21 cellular contexts compared by ENCODE assay signal in genomic region chr2:240792658-240793312, GRCh38. TPM values are rescaled to one million over a fixed set of nuclear protein-coding genes. Genes with fewer than 3 reads are reported as not detected.
DNase-seq lines count a peak whose midpoint lies in the region; ATAC-seq and TF ChIP-seq lines count a peak whose summit lies in the region.
"Had no signal": no experiment of that assay in that cellular context is flagged by ENCODE, and none has a peak within 500 bp of the region (broad histone marks: within the 10 kb centered on the region; RNA-seq: fewer than 3 reads in every experiment).

No MANE protein-coding gene starts in this region.

- H3K4me3 ChIP-seq in SJCRH30 (peak overlapping the region; percentile 3; the same call in 1 of the 2 replicates), right lobe of liver (no peak overlapping the region), stomach (no peak overlapping the region)
- H3K4me3 ChIP-seq: esophagus squamous epithelium, GM12878, lung, prostate gland had no signal

- peaks cover 2% of the 10 kb centered on the region for H3K27me3 Mint-ChIP-seq in activated naive CD8-positive, alpha-beta T cell treated with anti-CD3 and anti-CD28 coated beads, Interleukin-2, amount 10 ng/mL, durations not matched to agents 7 days and 5 days
- H3K27me3 Mint-ChIP-seq in activated naive CD8-positive, alpha-beta T cell treated with anti-CD3 and anti-CD28 coated beads for 36 hours, result peaks cover 7% of the 10 kb centered on the region

- no peak for ATAC-seq in activated naive CD8-positive, alpha-beta T cell treated with anti-CD3 and anti-CD28 coated beads, Interleukin-2, amount 10 ng/mL, durations not matched to agents 7 days and 5 days (ENCODE audit: low read depth)
- no peak for ATAC-seq in right lobe of liver
- ATAC-seq: activated T-helper 17 cell treated with anti-CD3 and anti-CD28 coated beads, Interleukin-2, amount 50 U/mL, for 72 hours; GM12878; Panc1 had no signal

- H3K9me3 ChIP-seq in SJCRH30 (replicated peaks) (no peaks in the 10 kb centered on the region), right lobe of liver (no peaks in the 10 kb centered on the region), stomach (no peaks in the 10 kb centered on the region)
- H3K9me3 ChIP-seq: esophagus squamous epithelium, prostate gland had no signal

- peak; percentile 15 for DNase-seq in activated naive CD8-positive, alpha-beta T cell treated with anti-CD3 and anti-CD28 coated beads, Interleukin-2, amount 10 ng/mL, durations not matched to agents 7 days and 5 days
- DNase-seq in activated naive CD8-positive, alpha-beta T cell treated with anti-CD3 and anti-CD28 coated beads for 36 hours, result no peak
- peak; percentile 71 to 79 for DNase-seq in SJCRH30
- DNase-seq in right lobe of liver, result peak in 2 of 3 donors; percentile 18 to 40
- no peak for DNase-seq in dedifferentiated amniotic fluid mesenchymal stem cell (ENCODE audit: extremely low spot score)
- no peak for DNase-seq in stomach
- DNase-seq: activated B cell treated with CpG ODN at 0.5 μM for 24 hours; amniotic stem cell; effector CD4-positive, alpha-beta T cell; esophagus squamous epithelium; H7; NCI-H1417 treated with DMSO at 0.1 percent for 48 hours had no signal

- H3K36me3 ChIP-seq in SJCRH30, result no peaks in the 10 kb centered on the region
- H3K36me3 ChIP-seq in right lobe of liver, result no peaks in the 10 kb centered on the region
- no peaks in the 10 kb centered on the region for H3K36me3 ChIP-seq in stomach
- H3K36me3 ChIP-seq: esophagus squamous epithelium, prostate gland had no signal

- H3K4me3 Mint-ChIP-seq in activated naive CD8-positive, alpha-beta T cell treated with anti-CD3 and anti-CD28 coated beads, Interleukin-2, amount 10 ng/mL, durations not matched to agents 7 days and 5 days, result no peak overlapping the region
- H3K4me3 Mint-ChIP-seq in activated naive CD8-positive, alpha-beta T cell treated with anti-CD3 and anti-CD28 coated beads for 36 hours, result no peak overlapping the region
- H3K4me3 Mint-ChIP-seq: activated B cell treated with CpG ODN at 0.5 μM for 24 hours; activated T-helper 17 cell treated with anti-CD3 and anti-CD28 coated beads, Interleukin-2, amount 50 U/mL, for 72 hours; CD4-positive, alpha-beta T cell; central memory CD8-positive, alpha-beta T cell had no signal

- H3K4me1 ChIP-seq in SJCRH30, result peaks cover 17% of the 10 kb centered on the region; the same call in 1 of the 2 replicates
- peaks cover 0 to 30% (median 11%) of the 10 kb centered on the region in 4 donors for H3K4me1 ChIP-seq in right lobe of liver
- no peaks in the 10 kb centered on the region for H3K4me1 ChIP-seq in stomach
- H3K4me1 ChIP-seq: esophagus squamous epithelium, prostate gland had no signal

- H3K27me3 ChIP-seq in SJCRH30 (no peaks in the 10 kb centered on the region), right lobe of liver (no peaks in the 10 kb centered on the region), stomach (peaks cover 0 to 48% (median 0%) of the 10 kb centered on the region in 3 donors)

- TF ChIP-seq CTCF in right lobe of liver (IDR thresholded peaks at IDR 0.05) (no peak), stomach (IDR thresholded peaks at IDR 0.05) (no peak)

- POLR2A ChIA-PET in activated naive CD8-positive, alpha-beta T cell treated with anti-CD3 and anti-CD28 coated beads, Interleukin-2, amount 10 ng/mL, durations not matched to agents 7 days and 5 days (lab: Charles Lee), result no interaction called here

- H3K27ac Mint-ChIP-seq in activated naive CD8-positive, alpha-beta T cell treated with anti-CD3 and anti-CD28 coated beads, Interleukin-2, amount 10 ng/mL, durations not matched to agents 7 days and 5 days, result no peak overlapping the region
- H3K27ac Mint-ChIP-seq in activated naive CD8-positive, alpha-beta T cell treated with anti-CD3 and anti-CD28 coated beads for 36 hours, result no peak overlapping the region
- H3K27ac Mint-ChIP-seq: activated B cell treated with CpG ODN at 0.5 μM for 24 hours; activated T-helper 17 cell treated with anti-CD3 and anti-CD28 coated beads, Interleukin-2, amount 50 U/mL, for 72 hours; CD4-positive, alpha-beta T cell had no signal

- intact Hi-C loops in right lobe of liver (cut with DNase I) (no loop called here), stomach (cut with DNase I; ENCODE audit: low total_unique reads) (no loop called here)

- H3K27ac ChIP-seq in SJCRH30 (no peak overlapping the region), right lobe of liver (peak overlapping the region in 1 of 3 donors; percentile 96), temporal lobe (ENCODE audit: low read depth, low read length) (peak overlapping the region; percentile 54), stomach (no peak overlapping the region)
- H3K27ac ChIP-seq: esophagus squamous epithelium, prostate gland had no signal

- H3K9me3 Mint-ChIP-seq in activated naive CD8-positive, alpha-beta T cell treated with anti-CD3 and anti-CD28 coated beads, Interleukin-2, amount 10 ng/mL, durations not matched to agents 7 days and 5 days, result no peaks in the 10 kb centered on the region
- H3K9me3 Mint-ChIP-seq in activated naive CD8-positive, alpha-beta T cell treated with anti-CD3 and anti-CD28 coated beads for 36 hours, result no peaks in the 10 kb centered on the region
- H3K9me3 Mint-ChIP-seq: activated B cell treated with CpG ODN at 0.5 μM for 24 hours; activated T-helper 17 cell treated with anti-CD3 and anti-CD28 coated beads, Interleukin-2, amount 50 U/mL, for 72 hours; CD4-positive, alpha-beta T cell; central memory CD8-positive, alpha-beta T cell had no signal

- WGBS in right lobe of liver (ENCODE audit: insufficient coverage, low coverage, low lambda C conversion rate, missing lambda C conversion rate), result 79% methylated on average over 4 of the region's 18 CpGs
- 67 to 79% (median 76%) methylated on average over 8 to 18 of the region's 18 CpGs for whole genome bisulfite sequencing in stomach, 5 donors

- H3K36me3 Mint-ChIP-seq in activated naive CD8-positive, alpha-beta T cell treated with anti-CD3 and anti-CD28 coated beads, Interleukin-2, amount 10 ng/mL, durations not matched to agents 7 days and 5 days, result no peaks in the 10 kb centered on the region
- no peaks in the 10 kb centered on the region for H3K36me3 Mint-ChIP-seq in activated naive CD8-positive, alpha-beta T cell treated with anti-CD3 and anti-CD28 coated beads for 36 hours

- no peak for TF ChIP-seq EP300 in stomach (IDR thresholded peaks at IDR 0.05)

- TF ChIP-seq POLR2A in right lobe of liver (IDR thresholded peaks at IDR 0.05), result no peak
- no peak for TF ChIP-seq POLR2A in stomach (IDR thresholded peaks at IDR 0.05)

- no peaks in the 10 kb centered on the region for H3K4me1 Mint-ChIP-seq in activated naive CD8-positive, alpha-beta T cell treated with anti-CD3 and anti-CD28 coated beads, Interleukin-2, amount 10 ng/mL, durations not matched to agents 7 days and 5 days
- no peaks in the 10 kb centered on the region for H3K4me1 Mint-ChIP-seq in activated naive CD8-positive, alpha-beta T cell treated with anti-CD3 and anti-CD28 coated beads for 36 hours
- H3K4me1 Mint-ChIP-seq: activated B cell treated with CpG ODN at 0.5 μM for 24 hours; activated T-helper 17 cell treated with anti-CD3 and anti-CD28 coated beads, Interleukin-2, amount 50 U/mL, for 72 hours; central memory CD8-positive, alpha-beta T cell had no signal

RNA-seq across cellular contexts. Expression of gene KIF1A, which starts 27.2 kb away (rescaled TPM):
- 1 to 10 TPM; 2.0 to 2.3 TPM for total RNA-seq in activated naive CD8-positive, alpha-beta T cell treated with anti-CD3 and anti-CD28 coated beads, Interleukin-2, amount 10 ng/mL, durations not matched to agents 7 days and 5 days
- 1 to 10 TPM; 7.7 to 8.2 TPM for total RNA-seq in activated naive CD8-positive, alpha-beta T cell treated with anti-CD3 and anti-CD28 coated beads for 36 hours
- 3.7 and 4.0 TPM in 2 replicates for total RNA-seq in SJCRH30 (2014; rRNA removed; shearing (Covaris generic))
- under 1 TPM; 0.31 to 0.87 (median 0.56) TPM for total RNA-seq in right lobe of liver
- total RNA-seq in temporal lobe, result 181 TPM
- total RNA-seq in stomach, result 10 to 100 TPM in 1 of 5 donors, 1 to 10 TPM in 3, under 1 TPM in 1; 0.29 to 12.5 (median 3.9) TPM
- polyA plus RNA-seq in stomach, result 1 to 10 TPM in 1 of 3 donors, under 1 TPM in 2; 0.15 to 4.9 (median 0.63) TPM
- total RNA-seq: activated B cell treated with CpG ODN at 0.5 μM for 24 hours; CD4-positive, alpha-beta T cell; subcutaneous adipose tissue had no signal

Comparison
In these comparisons a context has a peak if more than half of its experiments do, and no peak if none do; other contexts are left out.
1. DNase-seq: peak in activated naive CD8-positive, alpha-beta T cell treated with anti-CD3 and anti-CD28 coated beads, Interleukin-2, amount 10 ng/mL, durations not matched to agents 7 days and 5 days (single experiment), SJCRH30 (2 of 2) and right lobe of liver (2 of 3); none in activated naive CD8-positive, alpha-beta T cell treated with anti-CD3 and anti-CD28 coated beads for 36 hours (single experiment), dedifferentiated amniotic fluid mesenchymal stem cell (single experiment) and stomach (single experiment).
2. RNA of gene KIF1A, which starts 27.2 kb away (total RNA-seq): 181 TPM in temporal lobe (single experiment); 7.7 to 8.2 TPM in activated naive CD8-positive, alpha-beta T cell treated with anti-CD3 and anti-CD28 coated beads for 36 hours, 0.29 to 12.5 TPM in stomach, 3.7 to 4.0 TPM in SJCRH30, 2.0 to 2.3 TPM in activated naive CD8-positive, alpha-beta T cell treated with anti-CD3 and anti-CD28 coated beads, Interleukin-2, amount 10 ng/mL, durations not matched to agents 7 days and 5 days and 0.31 to 0.87 TPM in right lobe of liver; every median in the first group is over 10 times any median in the second.